In the genomic region with DNA sequence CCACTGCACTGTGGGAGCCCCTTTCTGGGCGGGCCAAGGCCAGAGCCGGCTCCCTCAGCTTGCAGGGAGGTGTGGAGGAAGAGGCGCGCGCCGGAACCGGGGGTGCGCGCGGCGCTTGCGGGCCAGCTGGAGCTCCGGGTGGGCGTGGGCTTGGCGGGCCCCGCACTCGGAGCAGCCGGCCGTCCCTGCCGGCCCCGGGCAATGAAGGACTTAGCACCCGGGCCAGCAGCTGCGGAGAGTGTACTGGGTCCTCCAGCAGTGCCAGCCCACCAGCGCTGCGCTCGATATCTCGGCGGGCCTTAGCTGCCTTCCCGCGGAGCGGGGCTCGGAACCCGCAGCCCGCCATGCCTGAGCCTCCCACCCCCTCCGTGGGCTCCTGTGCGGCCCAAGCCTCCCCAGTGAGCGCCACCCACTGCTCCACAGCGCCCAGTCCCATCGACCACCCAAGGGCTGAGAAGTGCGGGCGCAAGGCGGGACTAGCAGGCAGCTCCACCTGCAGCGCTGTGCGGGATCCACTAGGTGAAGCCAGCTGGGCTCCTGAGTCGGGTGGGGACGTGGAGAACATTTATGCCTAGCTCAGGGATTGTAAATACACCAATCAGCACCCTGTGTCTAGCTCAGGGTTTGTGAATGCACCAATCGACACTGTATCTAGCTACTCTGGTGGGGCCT, we compare ENCODE assay signal across 4 cellular contexts. TPM values are rescaled to one million over a fixed set of nuclear protein-coding genes. Genes with fewer than 3 reads are reported as not detected.
"Had no signal": no experiment of that assay in that cellular context is flagged by ENCODE, and none has a peak within 500 bp of the region (broad histone marks: within the 10 kb centered on the region; RNA-seq: fewer than 3 reads in every experiment).

No MANE protein-coding gene starts in this region.

RNA-seq across cellular contexts. Expression of a gene that starts 24.2 kb away (rescaled TPM):
- total RNA-seq: H4, HepG2, HFFc6, HT1080 had no signal
- polyA plus RNA-seq: HepG2 had no signal
